8 cellular contexts compared by ENCODE assay signal in genomic region chr6:169752074-169752623, GRCh38. TPM values are rescaled to one million over a fixed set of nuclear protein-coding genes. Genes with fewer than 3 reads are reported as not detected.
DNase-seq lines count a peak whose midpoint lies in the region; ATAC-seq and TF ChIP-seq lines count a peak whose summit lies in the region.

No MANE protein-coding gene starts in this region.

- no peak for TF ChIP-seq CTCF in parathyroid adenoma (IDR thresholded peaks at IDR 0.05)

- H3K9me3 ChIP-seq in SJSA1 (replicated peaks), result no peaks in the 10 kb centered on the region
- no peaks in the 10 kb centered on the region for H3K9me3 ChIP-seq in parathyroid adenoma (ENCODE audit: control insufficient read depth, low read length)

- peak overlapping the region; percentile 94 to 96 for H3K4me3 Mint-ChIP-seq in activated T-cell treated with anti-CD3 and anti-CD28 coated beads, Interleukin-2, amount 50 U/mL, for 72 hours

- H3K4me2 ChIP-seq in parathyroid adenoma (ENCODE audit: low read length), result peak overlapping the region; percentile 52

- H3K36me3 Mint-ChIP-seq in activated T-cell treated with anti-CD3 and anti-CD28 coated beads, Interleukin-2, amount 50 U/mL, for 72 hours (ENCODE audit: insufficient read depth in 2 of 2), result peaks cover 4 to 17% of the 10 kb centered on the region in 2 donors

- H3K36me3 ChIP-seq in SJSA1 (peaks cover 9% of the 10 kb centered on the region), parathyroid adenoma (ENCODE audit: control insufficient read depth, insufficient read depth, low read length) (no peaks in the 10 kb centered on the region)

- H3K27me3 ChIP-seq in SJSA1 (replicated peaks), result no peaks in the 10 kb centered on the region
- no peaks in the 10 kb centered on the region for H3K27me3 ChIP-seq in parathyroid adenoma (ENCODE audit: control insufficient read depth, insufficient read depth, low read length)

- H3K4me1 Mint-ChIP-seq in activated T-cell treated with anti-CD3 and anti-CD28 coated beads, Interleukin-2, amount 50 U/mL, for 72 hours (ENCODE audit: low read depth), result peaks cover 34% of the 10 kb centered on the region

- H2AFZ ChIP-seq in parathyroid adenoma, result peak overlapping the region; percentile 92

- no peak for ATAC-seq in activated T-cell treated with anti-CD3 and anti-CD28 coated beads, Interleukin-2, amount 50 U/mL, for 72 hours (replicated peaks in 1 of 2)
- ATAC-seq in esophagus mucosa, result peak; percentile 58
- ATAC-seq in GM21619 (IDR thresholded peaks at IDR 0.05; ENCODE audit: unreplicated experiment), result no peak
- ATAC-seq in GM21717 (IDR thresholded peaks at IDR 0.05; ENCODE audit: unreplicated experiment), result no peak

- H3K9ac ChIP-seq in parathyroid adenoma, result peak overlapping the region; percentile 73

- H3K27me3 Mint-ChIP-seq in activated T-cell treated with anti-CD3 and anti-CD28 coated beads, Interleukin-2, amount 50 U/mL, for 72 hours (ENCODE audit: low read depth), result no peaks in the 10 kb centered on the region

- H3K4me3 ChIP-seq in SJSA1, result peak overlapping the region; percentile 87
- H3K4me3 ChIP-seq in parathyroid adenoma (ENCODE audit: low read depth, low read length), result peak overlapping the region; percentile 58

- DNase-seq in activated T-cell treated with anti-CD3 and anti-CD28 coated beads, Interleukin-2, amount 50 U/mL, for 72 hours, result no peak
- no peak for DNase-seq in activated T-cell treated with anti-CD3 and anti-CD28 coated beads, Interleukin-2, amount 50 U/mL, for 48 hours
- DNase-seq in SJSA1 (ENCODE audit: low read depth in 1 of 2, low spot score in 2 of 2), result no peak
- no peak for DNase-seq in NCI-H1048 (lab: John Stamatoyannopoulos, UW)

- peak overlapping the region; percentile 93 for H3K27ac Mint-ChIP-seq in activated T-cell treated with anti-CD3 and anti-CD28 coated beads, Interleukin-2, amount 50 U/mL, for 72 hours

- no peaks in the 10 kb centered on the region for H3K79me2 ChIP-seq in parathyroid adenoma

- H3K9me3 Mint-ChIP-seq in activated T-cell treated with anti-CD3 and anti-CD28 coated beads, Interleukin-2, amount 50 U/mL, for 72 hours, result peaks cover 0 to 2% of the 10 kb centered on the region in 2 donors

- peaks cover 6% of the 10 kb centered on the region; the same call in 1 of the 2 replicates for H3K4me1 ChIP-seq in SJSA1 (replicated peaks)
- peaks cover 8% of the 10 kb centered on the region for H3K4me1 ChIP-seq in parathyroid adenoma

- peak overlapping the region; percentile 92 for H3K27ac ChIP-seq in SJSA1
- peak overlapping the region; percentile 92 for H3K27ac ChIP-seq in parathyroid adenoma

RNA-seq across cellular contexts. Expression of gene ERMARD, which starts 0.7 kb away (rescaled TPM):
- total RNA-seq in activated T-cell treated with anti-CD3 and anti-CD28 coated beads, Interleukin-2, amount 50 U/mL, for 72 hours, result 10 to 100 TPM; 30.5 to 37.9 TPM
- total RNA-seq in SJSA1 (2014; rRNA removed; shearing (Covaris generic)), result 11.3 and 13.4 TPM in 2 replicates
- total RNA-seq in esophagus mucosa, result 19.6 TPM

RNA-seq across cellular contexts. Expression of gene DYNLT2, which starts 0.8 kb away (rescaled TPM):
- total RNA-seq in activated T-cell treated with anti-CD3 and anti-CD28 coated beads, Interleukin-2, amount 50 U/mL, for 72 hours, result 1 to 10 TPM; 1.7 to 2.7 TPM
- 0.68 and 1.1 TPM in 2 replicates for total RNA-seq in SJSA1 (2014; rRNA removed; shearing (Covaris generic))
- 0.84 TPM for total RNA-seq in esophagus mucosa

RNA-seq across cellular contexts. Expression of gene PHF10, which starts 27.8 kb away (rescaled TPM):
- total RNA-seq in activated T-cell treated with anti-CD3 and anti-CD28 coated beads, Interleukin-2, amount 50 U/mL, for 72 hours, result 10 to 100 TPM; 87.7 to 95.8 TPM
- total RNA-seq in SJSA1 (2014; rRNA removed; shearing (Covaris generic)), result 21.1 and 33.4 TPM in 2 replicates
- total RNA-seq in esophagus mucosa, result 25.4 TPM

RNA-seq across cellular contexts. Expression of gene C6orf120, which starts 50.2 kb away (rescaled TPM):
- 10 to 100 TPM; 13.3 to 14.4 TPM for total RNA-seq in activated T-cell treated with anti-CD3 and anti-CD28 coated beads, Interleukin-2, amount 50 U/mL, for 72 hours
- total RNA-seq in SJSA1 (2014; rRNA removed; shearing (Covaris generic)), result 34.0 and 44.7 TPM in 2 replicates
- total RNA-seq in esophagus mucosa, result 11.4 TPM

RNA-seq across cellular contexts. Expression of gene WDR27, which starts 50.3 kb away (rescaled TPM):
- total RNA-seq in activated T-cell treated with anti-CD3 and anti-CD28 coated beads, Interleukin-2, amount 50 U/mL, for 72 hours, result 10 to 100 TPM; 45.0 to 46.1 TPM
- total RNA-seq in SJSA1 (2014; rRNA removed; shearing (Covaris generic)), result 9.6 and 17.1 TPM in 2 replicates
- total RNA-seq in esophagus mucosa, result 24.4 TPM
